ENCODE assay signal across 10 cellular contexts in genomic region chr22:22099833-22100812, GRCh38.
DNase-seq lines count a peak whose midpoint lies in the region; ATAC-seq and TF ChIP-seq lines count a peak whose summit lies in the region.
"Had no signal": no experiment of that assay in that cellular context is flagged by ENCODE, and none has a peak within 500 bp of the region (broad histone marks: within the 10 kb centered on the region; RNA-seq: fewer than 3 reads in every experiment).

No MANE protein-coding gene starts in this region.

- no peaks in the 10 kb centered on the region for H3K79me2 ChIP-seq in OCI-LY7 (ENCODE audit: insufficient read depth, low read depth, low read length)

- POLR2A ChIA-PET in OCI-LY7 (lab: Charles Lee): interaction anchor here (0.6 to 4.2 kb wide), 6 partner anchors 8 to 482 kb away, joined by 3 to 17 read pairs (median 4); no protein-coding TSS in a partner anchor

- peak overlapping the region; percentile 18 for H2AFZ ChIP-seq in OCI-LY7 (ENCODE audit: low read length)

- DNase-seq in ACHN (peak; percentile 33), OCI-LY7 (ENCODE audit: low spot score) (peak; percentile 71), fibroblast of mammary gland (ENCODE audit: low read depth) (peak; percentile 20), DMS114 treated with DMSO at 0.1 percent for 48 hours (lab: John Stamatoyannopoulos, UW; ENCODE audit: unreplicated experiment) (no peak), GDM1 (lab: John Stamatoyannopoulos, UW) (no peak)
- DNase-seq: aorta, NCI-H345 had no signal

- peaks cover 22% of the 10 kb centered on the region; the same call in 1 of the 2 replicates for H3K9me3 ChIP-seq in OCI-LY7 (ENCODE audit: low read length)

- H4K20me1 ChIP-seq in OCI-LY7 (ENCODE audit: insufficient read depth, low read length): no peaks in the 10 kb centered on the region

- H3K4me2 ChIP-seq in OCI-LY7 (ENCODE audit: low read length): peak overlapping the region; percentile 65

- intact Hi-C loops in OCI-LY7 (cut with micrococcal nuclease; ENCODE audit: unreplicated experiment): loop anchor here (2.0 kb wide), 2 partner anchors 39 to 97 kb away; no protein-coding TSS in a partner anchor

- H3K36me3 ChIP-seq in OCI-LY7 (ENCODE audit: insufficient read depth, low read length): peaks cover 15% of the 10 kb centered on the region; the same call in 1 of the 2 replicates

- BruUV-seq in OCI-LY7 (replicated peaks; lab: Mats Ljungman, UMichigan): no TSS peak

- in situ Hi-C loops in ACHN (cut with HindIII; ENCODE audit: low pct_ligation_motif_present, low pct_unique_long_range_greater_than_20kb, low sequenced_read_pairs): no loop called here

- H3K4me1 ChIP-seq in OCI-LY7 (ENCODE audit: insufficient read depth, low read length, poor library complexity, severe bottlenecking): peaks cover 40% of the 10 kb centered on the region

- peak overlapping the region; percentile 84 for H3K27ac ChIP-seq in OCI-LY7 (ENCODE audit: low read depth, low read length, poor library complexity, severe bottlenecking)

- H3K4me3 ChIP-seq in OCI-LY7 (ENCODE audit: low read depth, low read length, poor library complexity, severe bottlenecking): peak overlapping the region; percentile 55
- no peak overlapping the region for H3K4me3 ChIP-seq in fibroblast of mammary gland (ENCODE audit: control insufficient read depth, low read depth, low read length)

- ATAC-seq in HG02759 (IDR thresholded peaks at IDR 0.05; ENCODE audit: unreplicated experiment): no peak
- no peak for ATAC-seq in GM19467 (IDR thresholded peaks at IDR 0.05; ENCODE audit: unreplicated experiment)

- 0 out of 2 replicates have a peak, but pooled peaks have one; percentile 21 for TF ChIP-seq CTCF in GM12874 (IDR thresholded peaks at IDR 0.05; ENCODE audit: insufficient read depth, low read depth, low read length)
- TF ChIP-seq CTCF in OCI-LY7 (conservative IDR thresholded peaks at IDR 0.05; ENCODE audit: low read length): peak; percentile 86
- peak; percentile 38 for TF ChIP-seq CTCF in fibroblast of mammary gland (conservative IDR thresholded peaks at IDR 0.05; ENCODE audit: control insufficient read depth, insufficient read depth, low read depth, low read length)

- CTCF ChIA-PET in OCI-LY7 (lab: Charles Lee; ENCODE audit: unreplicated experiment): interaction anchor here (0.6 to 2.7 kb wide), 2 partner anchors 11 to 39 kb away, joined by 3 to 14 read pairs; no protein-coding TSS in a partner anchor

- no peaks in the 10 kb centered on the region for H3K9me2 ChIP-seq in OCI-LY7 (ENCODE audit: insufficient read depth, low read length)

Comparison
In these comparisons a context has a peak if more than half of its experiments do, and no peak if none do; other contexts are left out.
1. DNase-seq: peak in ACHN (single experiment), OCI-LY7 (single experiment) and fibroblast of mammary gland (single experiment); none in DMS114 treated with DMSO at 0.1 percent for 48 hours (single experiment) and GDM1 (single experiment).
2. CTCF ChIP-seq: peak in every context shown above with its lines; median percentile 86 in OCI-LY7; 38 in fibroblast of mammary gland; 21 in GM12874.